In the genomic region with DNA sequence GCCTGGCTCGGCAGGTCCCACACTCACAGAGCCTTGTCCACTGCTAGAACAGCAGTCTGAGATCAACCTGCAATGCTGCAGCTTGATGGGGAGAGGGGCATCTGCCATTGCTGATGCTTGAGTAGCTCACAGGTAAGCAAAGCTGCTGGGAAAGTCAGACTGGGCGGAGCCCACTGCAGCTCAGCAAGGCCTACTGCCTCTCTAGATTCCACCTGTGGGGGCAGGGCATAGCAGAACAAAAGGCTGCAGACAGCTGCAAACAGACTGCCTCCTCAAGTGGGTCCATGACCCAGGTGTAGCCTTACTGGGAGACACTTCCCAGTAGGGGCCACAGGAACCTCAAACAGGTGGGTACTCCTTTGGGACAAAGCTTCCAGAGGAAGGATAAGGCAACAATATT, we compare ENCODE assay signal across 2 cellular contexts.
TF ChIP-seq lines count a peak whose summit lies in the region.

No MANE protein-coding gene starts in this region.

TF ChIP-seq in GM23338, 12 proteins besides CTCF, POLR2A, EP300 and RAD21:
- no peak for TF ChIP-seq CREB1 (CRISPR knock-in tag; IDR thresholded peaks at IDR 0.05; ENCODE audit: low read depth)
- no peak for TF ChIP-seq JUNB (IDR thresholded peaks at IDR 0.05; ENCODE audit: unreplicated experiment)
- no peak for TF ChIP-seq STAT1 (IDR thresholded peaks at IDR 0.05; ENCODE audit: unreplicated experiment)
- TF ChIP-seq, protein P1, sequence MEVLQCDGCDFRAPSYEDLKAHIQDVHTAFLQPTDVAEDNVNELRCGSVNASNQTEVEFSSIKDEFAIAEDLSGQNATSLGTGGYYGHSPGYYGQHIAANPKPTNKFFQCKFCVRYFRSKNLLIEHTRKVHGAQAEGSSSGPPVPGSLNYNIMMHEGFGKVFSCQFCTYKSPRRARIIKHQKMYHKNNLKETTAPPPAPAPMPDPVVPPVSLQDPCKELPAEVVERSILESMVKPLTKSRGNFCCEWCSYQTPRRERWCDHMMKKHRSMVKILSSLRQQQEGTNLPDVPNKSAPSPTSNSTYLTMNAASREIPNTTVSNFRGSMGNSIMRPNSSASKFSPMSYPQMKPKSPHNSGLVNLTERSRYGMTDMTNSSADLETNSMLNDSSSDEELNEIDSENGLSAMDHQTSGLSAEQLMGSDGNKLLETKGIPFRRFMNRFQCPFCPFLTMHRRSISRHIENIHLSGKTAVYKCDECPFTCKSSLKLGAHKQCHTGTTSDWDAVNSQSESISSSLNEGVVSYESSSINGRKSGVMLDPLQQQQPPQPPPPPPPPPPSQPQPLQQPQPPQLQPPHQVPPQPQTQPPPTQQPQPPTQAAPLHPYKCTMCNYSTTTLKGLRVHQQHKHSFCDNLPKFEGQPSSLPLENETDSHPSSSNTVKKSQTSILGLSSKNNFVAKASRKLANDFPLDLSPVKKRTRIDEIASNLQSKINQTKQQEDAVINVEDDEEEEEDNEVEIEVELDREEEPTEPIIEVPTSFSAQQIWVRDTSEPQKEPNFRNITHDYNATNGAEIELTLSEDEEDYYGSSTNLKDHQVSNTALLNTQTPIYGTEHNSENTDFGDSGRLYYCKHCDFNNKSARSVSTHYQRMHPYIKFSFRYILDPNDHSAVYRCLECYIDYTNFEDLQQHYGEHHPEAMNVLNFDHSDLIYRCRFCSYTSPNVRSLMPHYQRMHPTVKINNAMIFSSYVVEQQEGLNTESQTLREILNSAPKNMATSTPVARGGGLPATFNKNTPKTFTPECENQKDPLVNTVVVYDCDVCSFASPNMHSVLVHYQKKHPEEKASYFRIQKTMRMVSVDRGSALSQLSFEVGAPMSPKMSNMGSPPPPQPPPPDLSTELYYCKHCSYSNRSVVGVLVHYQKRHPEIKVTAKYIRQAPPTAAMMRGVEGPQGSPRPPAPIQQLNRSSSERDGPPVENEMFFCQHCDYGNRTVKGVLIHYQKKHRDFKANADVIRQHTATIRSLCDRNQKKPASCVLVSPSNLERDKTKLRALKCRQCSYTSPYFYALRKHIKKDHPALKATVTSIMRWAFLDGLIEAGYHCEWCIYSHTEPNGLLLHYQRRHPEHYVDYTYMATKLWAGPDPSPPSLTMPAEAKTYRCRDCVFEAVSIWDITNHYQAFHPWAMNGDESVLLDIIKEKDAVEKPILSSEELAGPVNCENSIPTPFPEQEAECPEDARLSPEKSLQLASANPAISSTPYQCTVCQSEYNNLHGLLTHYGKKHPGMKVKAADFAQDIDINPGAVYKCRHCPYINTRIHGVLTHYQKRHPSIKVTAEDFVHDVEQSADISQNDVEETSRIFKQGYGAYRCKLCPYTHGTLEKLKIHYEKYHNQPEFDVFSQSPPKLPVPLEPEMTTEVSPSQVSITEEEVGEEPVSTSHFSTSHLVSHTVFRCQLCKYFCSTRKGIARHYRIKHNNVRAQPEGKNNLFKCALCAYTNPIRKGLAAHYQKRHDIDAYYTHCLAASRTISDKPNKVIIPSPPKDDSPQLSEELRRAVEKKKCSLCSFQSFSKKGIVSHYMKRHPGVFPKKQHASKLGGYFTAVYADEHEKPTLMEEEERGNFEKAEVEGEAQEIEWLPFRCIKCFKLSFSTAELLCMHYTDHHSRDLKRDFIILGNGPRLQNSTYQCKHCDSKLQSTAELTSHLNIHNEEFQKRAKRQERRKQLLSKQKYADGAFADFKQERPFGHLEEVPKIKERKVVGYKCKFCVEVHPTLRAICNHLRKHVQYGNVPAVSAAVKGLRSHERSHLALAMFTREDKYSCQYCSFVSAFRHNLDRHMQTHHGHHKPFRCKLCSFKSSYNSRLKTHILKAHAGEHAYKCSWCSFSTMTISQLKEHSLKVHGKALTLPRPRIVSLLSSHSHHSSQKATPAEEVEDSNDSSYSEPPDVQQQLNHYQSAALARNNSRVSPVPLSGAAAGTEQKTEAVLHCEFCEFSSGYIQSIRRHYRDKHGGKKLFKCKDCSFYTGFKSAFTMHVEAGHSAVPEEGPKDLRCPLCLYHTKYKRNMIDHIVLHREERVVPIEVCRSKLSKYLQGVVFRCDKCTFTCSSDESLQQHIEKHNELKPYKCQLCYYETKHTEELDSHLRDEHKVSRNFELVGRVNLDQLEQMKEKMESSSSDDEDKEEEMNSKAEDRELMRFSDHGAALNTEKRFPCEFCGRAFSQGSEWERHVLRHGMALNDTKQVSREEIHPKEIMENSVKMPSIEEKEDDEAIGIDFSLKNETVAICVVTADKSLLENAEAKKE (CRISPR knock-in tag; IDR thresholded peaks at IDR 0.05): no peak
- TF ChIP-seq EZH2phosphoT487 (IDR thresholded peaks at IDR 0.05; ENCODE audit: unreplicated experiment): no peak
- no peak for TF ChIP-seq ZNF331 (CRISPR knock-in tag; IDR thresholded peaks at IDR 0.05; ENCODE audit: low read depth)
TF ChIP-seq in GM23338: peak in this region for 0.

TF ChIP-seq in H1, 55 proteins besides CTCF, POLR2A, EP300 and RAD21:
- TF ChIP-seq GTF2F1 (IDR thresholded peaks at IDR 0.05; ENCODE audit: borderline replicate concordance, low read depth, low read length) (no peak), RFX5 (IDR thresholded peaks at IDR 0.05; ENCODE audit: borderline replicate concordance, low read depth, low read length) (no peak), TCF12 (IDR thresholded peaks at IDR 0.05; ENCODE audit: low read depth, low read length) (0 out of 2 replicates have a peak, but pooled peaks have one; percentile 21)
